Comparison of ENCODE assay signal across 8 cellular contexts in genomic region chr17:83081561-83082201, GRCh38. TPM values are rescaled to one million over a fixed set of nuclear protein-coding genes. Genes with fewer than 3 reads are reported as not detected.
DNase-seq lines count a peak whose midpoint lies in the region; TF ChIP-seq lines count a peak whose summit lies in the region.

No MANE protein-coding gene starts in this region.

- H3K4me3 ChIP-seq in ACC112 (ENCODE audit: low read depth, low read length) (peak overlapping the region; percentile 79), Loucy (ENCODE audit: low read length, poor library complexity, severe bottlenecking) (peak overlapping the region; percentile 69), endodermal cell (ENCODE audit: low read length) (no peak overlapping the region), WERI-Rb-1 (ENCODE audit: low read depth, low read length) (no peak overlapping the region)

- TF ChIP-seq CTCF in Loucy (conservative IDR thresholded peaks at IDR 0.05; ENCODE audit: low read length) (no peak), endodermal cell (conservative IDR thresholded peaks at IDR 0.05) (no peak), nephron (IDR thresholded peaks at IDR 0.05; ENCODE audit: unreplicated experiment in 3 of 3) (no peak), WERI-Rb-1 (IDR thresholded peaks at IDR 0.05; ENCODE audit: low read depth, low read length) (no peak)

- H3K9me3 ChIP-seq in Loucy (ENCODE audit: insufficient read depth, low read depth, low read length): no peaks in the 10 kb centered on the region
- H3K9me3 ChIP-seq in endodermal cell (ENCODE audit: control insufficient read depth, low read length): no peaks in the 10 kb centered on the region
- peaks cover 7% of the 10 kb centered on the region for H3K9me3 ChIP-seq in WERI-Rb-1 (ENCODE audit: severe bottlenecking)

- H3K36me3 Mint-ChIP-seq in endodermal cell (ENCODE audit: low read depth) (no peaks in the 10 kb centered on the region), nephron (ENCODE audit: low read depth) (peaks cover 9% of the 10 kb centered on the region)

- no peak for DNase-seq in endodermal cell
- no peak for DNase-seq in DMS79 treated with DMSO at 0.1 percent for 48 hours (lab: John Stamatoyannopoulos, UW)
- no peak for DNase-seq in ureter (ENCODE audit: low spot score)
- no peak for DNase-seq in DMS153 treated with DMSO at 0.1 percent for 48 hours (lab: John Stamatoyannopoulos, UW; ENCODE audit: unreplicated experiment)
- DNase-seq in WERI-Rb-1: no peak

- WGBS in endodermal cell (ENCODE audit: insufficient coverage in 1 of 2, insufficient read length in 1 of 2), 2 experiments: 90 to 92% methylated on average over 14 to 26 of the region's 26 CpGs

- H3K4me3 Mint-ChIP-seq in endodermal cell: peak overlapping the region; percentile 51
- peak overlapping the region; percentile 85 to 93 (median 90) for H3K4me3 Mint-ChIP-seq in nephron

- H3K4me1 Mint-ChIP-seq in endodermal cell: peaks cover 4% of the 10 kb centered on the region
- H3K4me1 Mint-ChIP-seq in nephron: peaks cover 38% of the 10 kb centered on the region

- H2AFZ ChIP-seq in ACC112 (ENCODE audit: low read length, unreplicated experiment) (no peak overlapping the region), Loucy (ENCODE audit: low read length) (no peak overlapping the region)

- H3K79me2 ChIP-seq in ACC112 (ENCODE audit: control insufficient read depth, insufficient read depth, low read length, unreplicated experiment): peaks cover 52% of the 10 kb centered on the region
- H3K79me2 ChIP-seq in Loucy (ENCODE audit: insufficient read depth, low read length): 0 out of 2 replicates have a peak, but pooled peaks cover 4% of the 10 kb centered on the region

- H3K9me2 ChIP-seq in Loucy (replicated peaks; ENCODE audit: low read depth, low read length): no peaks in the 10 kb centered on the region

- H3K27ac ChIP-seq in ACC112 (ENCODE audit: low read depth, low read length) (peak overlapping the region; percentile 89), endodermal cell (ENCODE audit: low read depth, low read length) (no peak overlapping the region), WERI-Rb-1 (no peak overlapping the region)

- H3F3A ChIP-seq in Loucy (ENCODE audit: low read depth): peaks cover 8% of the 10 kb centered on the region; the same call in 1 of the 2 replicates

- peaks cover 39% of the 10 kb centered on the region for H3K27me3 Mint-ChIP-seq in endodermal cell (ENCODE audit: insufficient read depth)
- peaks cover 30% of the 10 kb centered on the region for H3K27me3 Mint-ChIP-seq in nephron (ENCODE audit: low read depth)

- H3K9ac ChIP-seq in Loucy (ENCODE audit: low read depth, low read length, poor library complexity, severe bottlenecking) (peak overlapping the region; percentile 17), endodermal cell (ENCODE audit: extremely low read depth, low read length, poor library complexity, severe bottlenecking) (no peak overlapping the region)

- H3K4me2 ChIP-seq in Loucy (ENCODE audit: low read depth, low read length, poor library complexity, severe bottlenecking): peak overlapping the region; percentile 54

- H3K4me1 ChIP-seq in ACC112 (ENCODE audit: control insufficient read depth, insufficient read depth, low read length, unreplicated experiment) (peaks cover 44% of the 10 kb centered on the region), Loucy (ENCODE audit: insufficient read depth, low read length, poor library complexity, severe bottlenecking) (peaks cover 38% of the 10 kb centered on the region), endodermal cell (ENCODE audit: control insufficient read depth, insufficient read depth, low read length) (no peaks in the 10 kb centered on the region)

- H4K20me1 ChIP-seq in Loucy (ENCODE audit: insufficient read depth, low read length, poor library complexity, severe bottlenecking): peaks cover 8% of the 10 kb centered on the region

- H3K27ac Mint-ChIP-seq in endodermal cell: no peak overlapping the region
- peak overlapping the region; percentile 92 to 97 (median 95) for H3K27ac Mint-ChIP-seq in nephron

- H3K9me3 Mint-ChIP-seq in endodermal cell: no peaks in the 10 kb centered on the region
- no peaks in the 10 kb centered on the region for H3K9me3 Mint-ChIP-seq in nephron

- H3K36me3 ChIP-seq in ACC112 (ENCODE audit: insufficient read depth, low read length) (peaks cover 6% of the 10 kb centered on the region; the same call in 1 of the 2 replicates), Loucy (ENCODE audit: insufficient read depth, low read length) (no peaks in the 10 kb centered on the region), endodermal cell (ENCODE audit: control insufficient read depth, insufficient read depth, low read length) (no peaks in the 10 kb centered on the region), WERI-Rb-1 (no peaks in the 10 kb centered on the region)

- peaks cover 13% of the 10 kb centered on the region; the same call in 1 of the 2 replicates for H3K27me3 ChIP-seq in ACC112 (ENCODE audit: insufficient read depth, low read length)
- H3K27me3 ChIP-seq in Loucy (ENCODE audit: insufficient read depth, low read length, poor library complexity, severe bottlenecking): no peaks in the 10 kb centered on the region
- peaks cover 55% of the 10 kb centered on the region for H3K27me3 ChIP-seq in endodermal cell (ENCODE audit: control insufficient read depth, insufficient read depth, low read length, poor library complexity, severe bottlenecking)
- H3K27me3 ChIP-seq in WERI-Rb-1 (ENCODE audit: insufficient read depth, low read depth, severe bottlenecking): peaks cover 39% of the 10 kb centered on the region

RNA-seq across cellular contexts. Expression of gene METRNL, which starts 2.3 kb away (rescaled TPM):
- total RNA-seq in endodermal cell (10 to 100 TPM in 1 of 2 donors, 1 to 10 TPM in 1; 7.3 to 10.3 TPM), ureter (74.4 TPM)
- 17.8 TPM for polyA plus RNA-seq in endodermal cell (2013, experiment 1 of 2)
- polyA plus RNA-seq in endodermal cell (2013, experiment 2 of 2): 16.6 TPM

Comparison
In these comparisons a context has a peak if more than half of its experiments do, and no peak if none do; other contexts are left out.
1. H3K4me3 ChIP-seq: peak in ACC112 (single experiment) and Loucy (single experiment); none in endodermal cell (single experiment) and WERI-Rb-1 (single experiment).